In the genomic region with DNA sequence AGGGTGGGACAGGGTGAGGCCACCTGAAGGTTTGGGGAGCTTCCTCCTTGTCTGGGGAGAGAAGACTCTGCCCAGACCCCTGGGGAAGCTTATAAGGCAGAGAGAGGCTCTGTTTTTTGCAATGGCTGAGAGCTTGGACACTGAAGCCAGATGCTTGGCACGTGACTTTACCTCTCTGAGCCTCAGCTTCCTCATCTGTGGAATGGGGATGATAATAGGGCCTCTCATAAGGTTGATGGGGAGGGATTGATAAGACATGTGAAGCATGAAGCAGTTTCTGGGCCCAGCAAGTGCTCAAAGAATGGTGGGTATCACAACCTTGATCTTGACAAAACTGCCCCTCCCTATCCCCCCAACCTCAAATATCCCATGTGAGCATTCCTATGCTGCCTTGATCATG, we compare ENCODE assay signal across 35 cellular contexts.
"Had no signal": no experiment of that assay in that cellular context is flagged by ENCODE, and none has a peak within 500 bp of the region (broad histone marks: within the 10 kb centered on the region; RNA-seq: fewer than 3 reads in every experiment).

No MANE protein-coding gene starts in this region.

- DNase-seq: Karpas-422, Kasumi-1, MG63, MM.1S, MV-4-11, NCI-H1048, NCI-H1092, NCI-H1092 treated with DMSO at 0.1 percent for 48 hours, NCI-H1105, NCI-H1105 treated with DMSO at 0.1 percent for 48 hours, NCI-H1417, NCI-H1417 treated with DMSO at 0.1 percent for 48 hours, NCI-H1436, NCI-H1436 treated with DMSO at 0.1 percent for 48 hours, NCI-H146, NCI-H1694, NCI-H1694 treated with DMSO at 0.1 percent for 48 hours, NCI-H187, NCI-H187 treated with DMSO at 0.1 percent for 48 hours, NCI-H1930, NCI-H2029, NCI-H2029 treated with DMSO at 0.1 percent for 48 hours, NCI-H2081, NCI-H2081 treated with DMSO at 0.1 percent for 48 hours, NCI-H2107, NCI-H2171, NCI-H2171 treated with DMSO at 0.1 percent for 48 hours, NCI-H2227 treated with DMSO at 0.1 percent for 48 hours, NCI-H226, NCI-H345, NCI-H446, NCI-H446 treated with DMSO at 0.1 percent for 48 hours, NCI-H510A, NCI-H510A treated with DMSO at 0.1 percent for 48 hours, NCI-H524 had no signal

- H3K4me3 ChIP-seq: MG63 had no signal

- H3K9me3 ChIP-seq: MG63 had no signal

- H3K36me3 ChIP-seq: MG63 had no signal
